In the genomic region with DNA sequence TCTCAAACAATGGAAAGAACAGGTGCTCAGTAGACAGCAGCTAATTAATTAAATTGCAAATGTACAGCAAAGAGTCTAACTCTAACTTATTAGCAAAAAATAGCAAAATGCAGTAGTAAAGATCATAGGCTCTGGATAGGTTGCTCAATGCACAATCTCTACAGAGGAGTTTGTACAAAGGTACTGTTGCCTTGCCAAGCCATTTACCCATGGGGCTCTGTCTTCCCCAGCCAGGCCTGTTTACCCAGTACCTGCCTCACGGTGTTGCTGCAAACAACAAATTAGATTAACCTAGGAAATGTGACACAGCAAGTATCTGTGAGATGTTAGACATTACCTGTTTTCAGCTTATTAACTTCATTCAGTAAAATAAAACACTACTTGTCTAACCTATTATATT, we compare ENCODE assay signal across 23 cellular contexts.
"Had no signal": no experiment of that assay in that cellular context is flagged by ENCODE, and none has a peak within 500 bp of the region (broad histone marks: within the 10 kb centered on the region; RNA-seq: fewer than 3 reads in every experiment).

No MANE protein-coding gene starts in this region.

- H3K4me1 ChIP-seq: gastroesophageal sphincter, lower lobe of right lung, prostate gland, upper lobe of left lung had no signal

- H3K27me3 ChIP-seq: esophagus muscularis mucosa, foreskin keratinocyte, gastroesophageal sphincter, heart right ventricle, spleen, tibial nerve, upper lobe of left lung had no signal

- H3K36me3 ChIP-seq: esophagus muscularis mucosa, gastroesophageal sphincter, left ventricle myocardium inferior, lower lobe of right lung, prostate gland, thoracic aorta, tibial nerve had no signal

- H3K4me3 ChIP-seq: esophagus muscularis mucosa, gastroesophageal sphincter, heart right ventricle, left ventricle myocardium inferior, lower lobe of right lung, prostate gland, skin epidermis, spleen, thoracic aorta, tibial nerve, upper lobe of left lung had no signal

- H3K27ac ChIP-seq: epithelial cell of prostate, esophagus muscularis mucosa, foreskin keratinocyte, gastroesophageal sphincter, heart right ventricle, left ventricle myocardium inferior, lower lobe of right lung, prostate gland, skin epidermis, spleen, thoracic aorta, tibial nerve, upper lobe of left lung had no signal

- ATAC-seq: effector memory CD8-positive, alpha-beta T cell; foreskin keratinocyte; gastroesophageal sphincter; heart right ventricle; left cardiac atrium; lower lobe of right lung; naive thymus-derived CD8-positive, alpha-beta T cell; right cardiac atrium; stimulated activated memory B cell treated with anti-CD40 and anti-IgM and Interleukin-4, amounts not matched to agents 10 μg/mL and 1 μg/mL and 100 μg/mL, for 72 hours had no signal

- H3K9me3 ChIP-seq: esophagus muscularis mucosa, gastroesophageal sphincter, heart right ventricle, left ventricle myocardium inferior, lower lobe of right lung, prostate gland, spleen, thoracic aorta, tibial nerve, upper lobe of left lung had no signal

- DNase-seq: cortex of kidney; effector memory CD8-positive, alpha-beta T cell; foreskin keratinocyte; heart right ventricle; hippocampal formation; left cardiac atrium; left ventricle myocardium inferior; lower lobe of right lung; naive thymus-derived CD8-positive, alpha-beta T cell; nephron progenitor cell; nucleus accumbens; spleen; stimulated activated CD4-positive, alpha-beta T cell treated with anti-CD3 and anti-CD28 coated beads, Interleukin-4, amount 100 ng/mL, for 4 hours; upper lobe of left lung had no signal
